8 cellular contexts compared by ENCODE assay signal in genomic region chr2:207143131-207143473, GRCh38. TPM values are rescaled to one million over a fixed set of nuclear protein-coding genes. Genes with fewer than 3 reads are reported as not detected.
A peak's percentile ranks its signal among the peaks of the same experiment; 100 is the strongest.
DNase-seq lines count a peak whose midpoint lies in the region; ATAC-seq, FAIRE-seq and TF ChIP-seq lines count a peak whose summit lies in the region.

No MANE protein-coding gene starts in this region.

- peak; percentile 37 for ATAC-seq in CD4-positive, alpha-beta T cell (ENCODE audit: poor library complexity)

- H3K27me3 Mint-ChIP-seq in CD4-positive, alpha-beta T cell: no peaks in the 10 kb centered on the region
- H3K27me3 Mint-ChIP-seq in dendritic cell treated with granulocyte-macrophage colony-stimulating factor and Interleukin-4, amounts not matched to agents 40 ng/mL and 50 ng/mL, for 4 days: no peaks in the 10 kb centered on the region

- H3K9me3 ChIP-seq in CD4-positive, alpha-beta T cell (ENCODE audit: control insufficient read depth, low read length): no peaks in the 10 kb centered on the region
- H3K9me3 ChIP-seq in neural cell (ENCODE audit: low read length): no peaks in the 10 kb centered on the region

- H3F3A ChIP-seq in neural cell (ENCODE audit: insufficient read depth, low read length, poor library complexity, severe bottlenecking): peaks cover 5% of the 10 kb centered on the region

- POLR2A ChIA-PET in CD4-positive, alpha-beta T cell (lab: Charles Lee): interaction anchor here (0.6 to 8.0 kb wide), 27 partner anchors 9 to 1123 kb away, joined by 3 to 463 read pairs (median 5); partner anchors contain the start of genes CREB1, KLF7, METTL21A and PIKFYVE

- H3K4me1 Mint-ChIP-seq in CD4-positive, alpha-beta T cell (ENCODE audit: low read depth): peaks cover 71% of the 10 kb centered on the region
- H3K4me1 Mint-ChIP-seq in dendritic cell treated with granulocyte-macrophage colony-stimulating factor and Interleukin-4, amounts not matched to agents 40 ng/mL and 50 ng/mL, for 4 days (ENCODE audit: low read depth): peaks cover 75% of the 10 kb centered on the region

- H3K4me2 ChIP-seq in neural cell (ENCODE audit: low read length): peak overlapping the region; percentile 54

- peak overlapping the region; percentile 89 for H3K27ac ChIP-seq in CD4-positive, alpha-beta T cell (ENCODE audit: low read depth, low read length)
- peak overlapping the region; percentile 40 for H3K27ac ChIP-seq in neural cell (ENCODE audit: low read length)

- TF ChIP-seq EP300 in neural cell (conservative IDR thresholded peaks at IDR 0.05; ENCODE audit: poor library complexity, severe bottlenecking): no peak

- intact Hi-C loops in CD4-positive, alpha-beta T cell (cut with DNase I, micrococcal nuclease): loop anchor here in 1 of 2 experiments (1.0 to 2.0 kb wide), 4 partner anchors 8 to 332 kb away; no protein-coding TSS in a partner anchor
- intact Hi-C loops in dendritic cell treated with granulocyte-macrophage colony-stimulating factor and Interleukin-4, amounts not matched to agents 40 ng/mL and 50 ng/mL, for 4 days (cut with micrococcal nuclease): loop anchor here (1.0 to 5.0 kb wide), 4 partner anchors 23 to 329 kb away; no protein-coding TSS in a partner anchor

- peak overlapping the region; percentile 49 for H3K4me3 Mint-ChIP-seq in CD4-positive, alpha-beta T cell
- peak overlapping the region; percentile 61 for H3K4me3 Mint-ChIP-seq in dendritic cell treated with granulocyte-macrophage colony-stimulating factor and Interleukin-4, amounts not matched to agents 40 ng/mL and 50 ng/mL, for 4 days

- no peaks in the 10 kb centered on the region for H3K9me3 Mint-ChIP-seq in CD4-positive, alpha-beta T cell
- no peaks in the 10 kb centered on the region for H3K9me3 Mint-ChIP-seq in dendritic cell treated with granulocyte-macrophage colony-stimulating factor and Interleukin-4, amounts not matched to agents 40 ng/mL and 50 ng/mL, for 4 days

- H3K36me3 Mint-ChIP-seq in CD4-positive, alpha-beta T cell (ENCODE audit: low read depth): peaks cover 22% of the 10 kb centered on the region
- H3K36me3 Mint-ChIP-seq in dendritic cell treated with granulocyte-macrophage colony-stimulating factor and Interleukin-4, amounts not matched to agents 40 ng/mL and 50 ng/mL, for 4 days (ENCODE audit: low read depth): peaks cover 28% of the 10 kb centered on the region

- peak overlapping the region; percentile 26; the same call in 1 of the 2 replicates for H3K4me3 ChIP-seq in Jurkat, Clone E6-1 (ENCODE audit: low read length)
- H3K4me3 ChIP-seq in neural cell (ENCODE audit: low read length): peak overlapping the region; percentile 43

- H3K27me3 ChIP-seq in CD4-positive, alpha-beta T cell (ENCODE audit: control insufficient read depth, insufficient read depth, low read length): no peaks in the 10 kb centered on the region
- no peaks in the 10 kb centered on the region for H3K27me3 ChIP-seq in neural cell (ENCODE audit: insufficient read depth, low read depth, low read length)

- DNase-seq in CD4-positive, alpha-beta T cell: no peak
- DNase-seq in Jurkat, Clone E6-1 (ENCODE audit: low read depth, low spot score): no peak
- DNase-seq in RCC 7860 (ENCODE audit: low spot score): no peak
- no peak for DNase-seq in DMS 273 (lab: John Stamatoyannopoulos, UW; ENCODE audit: unreplicated experiment)
- DNase-seq in NK-92 treated with Interleukin-12 subunit alpha and Interleukin-12 subunit beta, amount 100 ng/mL, for 24 hours (lab: John Stamatoyannopoulos, UW): no peak
- no peak for DNase-seq in effector CD4-positive, alpha-beta T cell

- H3K79me2 ChIP-seq in neural cell (replicated peaks; ENCODE audit: insufficient read depth, low read length): peaks cover 100% of the 10 kb centered on the region

- H2AFZ ChIP-seq in neural cell (ENCODE audit: low read depth, low read length): no peak overlapping the region

- CTCF ChIA-PET in CD4-positive, alpha-beta T cell (lab: Charles Lee): interaction anchor here (1.3 to 4.8 kb wide), 5 partner anchors 11 to 330 kb away, joined by 4 to 44 read pairs (median 6); partner anchors contain the start of gene KLF7

- peak overlapping the region; percentile 89 for H3K27ac Mint-ChIP-seq in CD4-positive, alpha-beta T cell
- H3K27ac Mint-ChIP-seq in dendritic cell treated with granulocyte-macrophage colony-stimulating factor and Interleukin-4, amounts not matched to agents 40 ng/mL and 50 ng/mL, for 4 days: peak overlapping the region; percentile 90

- peaks cover 70% of the 10 kb centered on the region for H4K20me1 ChIP-seq in neural cell (ENCODE audit: insufficient read depth)

- H3K9ac ChIP-seq in neural cell (ENCODE audit: low read length): no peak overlapping the region

- no peak for TF ChIP-seq CTCF in CD4-positive, alpha-beta T cell (IDR thresholded peaks at IDR 0.05)
- TF ChIP-seq CTCF in neural cell (IDR thresholded peaks at IDR 0.05; ENCODE audit: poor library complexity, severe bottlenecking): no peak

- FAIRE-seq in RCC 7860 (lab: Jason Lieb, UNC): no peak

- no peak for TF ChIP-seq RAD21 in neural cell (conservative IDR thresholded peaks at IDR 0.05)

- peaks cover 8% of the 10 kb centered on the region for H3K36me3 ChIP-seq in neural cell (ENCODE audit: insufficient read depth, low read length)

- no peaks in the 10 kb centered on the region for H3K9me2 ChIP-seq in neural cell (ENCODE audit: insufficient read depth, low read length)

TF ChIP-seq in neural cell, 6 proteins besides CTCF, POLR2A, EP300 and RAD21:
- no peak for TF ChIP-seq SMC3 (conservative IDR thresholded peaks at IDR 0.05; ENCODE audit: poor library complexity)

RNA-seq across cellular contexts. Expression of gene KLF7, which starts 22.6 kb away (rescaled TPM):
- 10 to 100 TPM; 90.1 to 96.9 TPM for total RNA-seq in CD4-positive, alpha-beta T cell
- 15.4 TPM for polyA plus RNA-seq in Jurkat, Clone E6-1 (2012; ENCODE audit: insufficient read depth, insufficient read length)
- 28.1 and 31.5 TPM in 2 replicates for polyA plus RNA-seq in neural cell
- 102 and 141 TPM in 2 replicates for polyA minus RNA-seq in neural cell
